In genomic region chr7:19377611-19378339, GRCh38 we compare ENCODE assay signal across 13 cellular contexts.
DNase-seq lines count a peak whose midpoint lies in the region; ATAC-seq, FAIRE-seq and TF ChIP-seq lines count a peak whose summit lies in the region.
"Had no signal": no experiment of that assay in that cellular context is flagged by ENCODE, and none has a peak within 500 bp of the region (broad histone marks: within the 10 kb centered on the region; RNA-seq: fewer than 3 reads in every experiment).

No MANE protein-coding gene starts in this region.

- TF ChIP-seq POLR2A in K562 (conservative IDR thresholded peaks at IDR 0.05) = no peak

- H3K9ac ChIP-seq in K562 (ENCODE audit: insufficient read depth in 1 of 2, low read depth in 2 of 2, low read length in 2 of 2) = no peak overlapping the region

- H4K20me1 ChIP-seq in K562 (replicated peaks; ENCODE audit: control insufficient read depth, insufficient read depth, low read length) = no peaks in the 10 kb centered on the region

- H3K36me3 Mint-ChIP-seq in neural crest cell (ENCODE audit: low read depth) = no peaks in the 10 kb centered on the region
- peaks cover 1% of the 10 kb centered on the region for H3K36me3 Mint-ChIP-seq in activated naive CD8-positive, alpha-beta T cell treated with anti-CD3 and anti-CD28 coated beads, Interleukin-2, amount 50 U/mL, for 24 hours (ENCODE audit: low read depth)
- H3K36me3 Mint-ChIP-seq: activated naive CD4-positive, alpha-beta T cell treated with anti-CD3 and anti-CD28 coated beads, Interleukin-2, amount 50 U/mL, for 72 hours; naive B cell had no signal

- no peak overlapping the region for H3K27ac ChIP-seq in K562 (ENCODE audit: extremely low read depth, low read depth, low read length)

- H3K9me3 Mint-ChIP-seq in neural crest cell = no peaks in the 10 kb centered on the region
- H3K9me3 Mint-ChIP-seq in activated naive CD8-positive, alpha-beta T cell treated with anti-CD3 and anti-CD28 coated beads, Interleukin-2, amount 50 U/mL, for 24 hours = no peaks in the 10 kb centered on the region

- no peaks in the 10 kb centered on the region for H3K4me1 ChIP-seq in K562 (replicated peaks in 1 of 2; ENCODE audit: control insufficient read depth in 2 of 2, insufficient read depth in 2 of 2, low read length in 2 of 2)

- no peak for TF ChIP-seq CTCF in K562 (IDR thresholded peaks at IDR 0.05 in 2 of 3, conservative IDR thresholded peaks at IDR 0.05 in 1 of 3; ENCODE audit: insufficient read depth in 2 of 3, low read depth in 1 of 3, low read length in 3 of 3)
- no peak for TF ChIP-seq CTCF in neural crest cell (conservative IDR thresholded peaks at IDR 0.05)

- H3K79me2 ChIP-seq in K562 (ENCODE audit: control insufficient read depth, insufficient read depth, low read length) = no peaks in the 10 kb centered on the region

- H3K4me3 Mint-ChIP-seq in neural crest cell = no peak overlapping the region
- no peak overlapping the region for H3K4me3 Mint-ChIP-seq in activated naive CD8-positive, alpha-beta T cell treated with anti-CD3 and anti-CD28 coated beads, Interleukin-2, amount 50 U/mL, for 24 hours
- H3K4me3 Mint-ChIP-seq: CD4-positive, alpha-beta T cell; naive B cell had no signal

- POLR2A ChIA-PET in K562 (lab: Yijun Ruan, JAX) = no interaction called here

- under 1% methylated on average over 9 of the region's 9 CpGs for WGBS in K562 (ENCODE audit: insufficient coverage, low coverage, missing lambda C conversion rate)

- no peak overlapping the region for H3K4me3 ChIP-seq in K562
- H3K4me3 ChIP-seq: GM12878 had no signal

- H3K27ac Mint-ChIP-seq in neural crest cell (ENCODE audit: unreplicated experiment) = peak overlapping the region; percentile 9
- no peak overlapping the region for H3K27ac Mint-ChIP-seq in activated naive CD8-positive, alpha-beta T cell treated with anti-CD3 and anti-CD28 coated beads, Interleukin-2, amount 50 U/mL, for 24 hours
- H3K27ac Mint-ChIP-seq: activated naive CD4-positive, alpha-beta T cell treated with anti-CD3 and anti-CD28 coated beads, Interleukin-2, amount 50 U/mL, for 72 hours; CD4-positive, alpha-beta T cell; naive B cell had no signal

- H3K4me2 ChIP-seq in K562 (ENCODE audit: insufficient read depth, low read length) = no peak overlapping the region

- peaks cover 15% of the 10 kb centered on the region for H3K4me1 Mint-ChIP-seq in neural crest cell
- no peaks in the 10 kb centered on the region for H3K4me1 Mint-ChIP-seq in activated naive CD8-positive, alpha-beta T cell treated with anti-CD3 and anti-CD28 coated beads, Interleukin-2, amount 50 U/mL, for 24 hours
- H3K4me1 Mint-ChIP-seq: naive B cell had no signal

- H3K36me3 ChIP-seq in K562 (ENCODE audit: control insufficient read depth, insufficient read depth, low read length) = no peaks in the 10 kb centered on the region

- H3K9me1 ChIP-seq in K562 (ENCODE audit: control insufficient read depth, insufficient read depth, low read length) = no peaks in the 10 kb centered on the region

- no peak for TF ChIP-seq RAD21 in K562 (CRISPR knock-in tag; conservative IDR thresholded peaks at IDR 0.05 in 1 of 2, IDR thresholded peaks at IDR 0.05 in 1 of 2)

- H3K27me3 Mint-ChIP-seq in neural crest cell (ENCODE audit: low read depth) = no peaks in the 10 kb centered on the region
- H3K27me3 Mint-ChIP-seq in activated naive CD8-positive, alpha-beta T cell treated with anti-CD3 and anti-CD28 coated beads, Interleukin-2, amount 50 U/mL, for 24 hours = no peaks in the 10 kb centered on the region
- H3K27me3 Mint-ChIP-seq: CD4-positive, alpha-beta T cell; naive B cell had no signal

- H3K9me3 ChIP-seq in K562 (replicated peaks; ENCODE audit: control insufficient read depth, insufficient read depth, low read depth, low read length) = peaks cover 2% of the 10 kb centered on the region; the same call in 1 of the 2 replicates

- no TSS peak for BruUV-seq in K562 (replicated peaks; lab: Mats Ljungman, UMichigan)

- DNase-seq in GM03348 (ENCODE audit: low spot score) (peak; percentile 71), NCI-H345 treated with DMSO at 0.1 percent for 48 hours (lab: John Stamatoyannopoulos, UW; ENCODE audit: unreplicated experiment) (peak; percentile 64), K562 (ENCODE audit: extremely low read depth in 1 of 4, low spot score in 3 of 4) (peak in 1 of 4 experiments; percentile 6), neural crest cell (ENCODE audit: low read depth, low spot score) (no peak), Right ventricle myocardium inferior (ENCODE audit: missing footprints) (no peak)
- no peak for DNase-seq in activated naive CD8-positive, alpha-beta T cell treated with anti-CD3 and anti-CD28 coated beads, Interleukin-2, amount 50 U/mL, for 24 hours
- no peak for DNase-seq in stimulated activated CD4-positive, alpha-beta T cell treated with anti-CD3 and anti-CD28 coated beads, Interleukin-4, amount 100 ng/mL, for 4 hours
- DNase-seq: CD4-positive, alpha-beta T cell; naive B cell; stimulated activated naive CD4-positive, alpha-beta T cell had no signal

- CTCF ChIA-PET in K562 (lab: Yijun Ruan, JAX; ENCODE audit: low intra/inter-chr PET ratio) = no interaction called here

- ATAC-seq in K562 (no peak), Right ventricle myocardium inferior (no peak), GM19463 (IDR thresholded peaks at IDR 0.05; ENCODE audit: unreplicated experiment) (no peak)
- ATAC-seq in activated naive CD8-positive, alpha-beta T cell treated with anti-CD3 and anti-CD28 coated beads, Interleukin-2, amount 50 U/mL, for 24 hours = no peak
- ATAC-seq: activated naive CD4-positive, alpha-beta T cell treated with anti-CD3 and anti-CD28 coated beads, Interleukin-2, amount 50 U/mL, for 72 hours; GM12878 had no signal

- in situ Hi-C loops in K562 (cut with MboI) = no loop called here

- TF ChIP-seq EP300 in K562 (IDR thresholded peaks at IDR 0.05; ENCODE audit: low read length) = no peak

- no peak overlapping the region for H2AFZ ChIP-seq in K562 (ENCODE audit: low read depth, low read length)

- H3K27me3 ChIP-seq in K562 (ENCODE audit: control insufficient read depth in 2 of 2, insufficient read depth in 2 of 2, low read length in 2 of 2) = no peaks in the 10 kb centered on the region

- intact Hi-C loops in K562 (cut with micrococcal nuclease) (no loop called here), Right ventricle myocardium inferior (cut with DNase I) (no loop called here)

- no peak for FAIRE-seq in K562 (lab: Jason Lieb, UNC)
- FAIRE-seq: GM12878 had no signal

TF ChIP-seq in K562, 482 proteins besides CTCF, POLR2A, EP300 and RAD21:
- TF ChIP-seq VEZF1 (CRISPR knock-in tag; IDR thresholded peaks at IDR 0.05) = peak; percentile 48; the same call in 1 of the 2 replicates
- TF ChIP-seq NR3C1 (CRISPR knock-in tag; IDR thresholded peaks at IDR 0.05) = no peak

Comparison
In these comparisons a context has a peak if more than half of its experiments do, and no peak if none do; other contexts are left out.
1. DNase-seq: peak in GM03348 (single experiment) and NCI-H345 treated with DMSO at 0.1 percent for 48 hours (single experiment); none in neural crest cell (single experiment), activated naive CD8-positive, alpha-beta T cell treated with anti-CD3 and anti-CD28 coated beads, Interleukin-2, amount 50 U/mL, for 24 hours (single experiment), stimulated activated CD4-positive, alpha-beta T cell treated with anti-CD3 and anti-CD28 coated beads, Interleukin-4, amount 100 ng/mL, for 4 hours (0 of 2) and Right ventricle myocardium inferior (single experiment).